In the genomic region with DNA sequence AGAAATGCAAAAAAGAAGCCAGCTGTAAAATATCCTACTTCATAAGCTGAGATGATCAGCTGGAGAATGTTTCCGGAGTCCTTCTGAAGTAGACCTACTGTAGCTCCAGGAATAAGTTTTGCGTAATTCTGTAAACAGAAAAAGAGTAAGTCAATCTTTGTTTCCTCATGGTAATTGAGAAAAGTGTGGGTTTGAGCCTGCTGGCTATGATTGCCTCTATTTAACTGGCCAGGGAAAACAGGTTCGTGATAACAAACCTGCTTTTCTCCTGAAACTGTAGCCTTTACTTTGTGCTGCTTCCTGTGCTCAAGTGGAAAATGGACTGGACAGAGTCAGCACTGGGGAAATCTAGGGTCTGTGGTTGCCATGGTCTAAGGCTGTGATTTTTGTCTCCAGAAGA, we compare ENCODE assay signal across 1 cellular context.
A peak's percentile ranks its signal among the peaks of the same experiment; 100 is the strongest.
TF ChIP-seq lines count a peak whose summit lies in the region.

No MANE protein-coding gene starts in this region.

TF ChIP-seq in HepG2, 621 proteins besides CTCF, POLR2A, EP300 and RAD21:
- TF ChIP-seq MIER2 (CRISPR knock-in tag; IDR thresholded peaks at IDR 0.05) (no peak), TFAP4 (IDR thresholded peaks at IDR 0.05; ENCODE audit: borderline replicate concordance, low read depth) (0 out of 2 replicates have a peak, but pooled peaks have one; percentile 13), KLF9 (CRISPR knock-in tag; IDR thresholded peaks at IDR 0.05; ENCODE audit: low read depth) (no peak)
